Comparison of ENCODE assay signal across 11 cellular contexts in genomic region chr10:24425151-24425550, GRCh38.
"Had no signal": no experiment of that assay in that cellular context is flagged by ENCODE, and none has a peak within 500 bp of the region (broad histone marks: within the 10 kb centered on the region; RNA-seq: fewer than 3 reads in every experiment).

No MANE protein-coding gene starts in this region.

- ATAC-seq: gastroesophageal sphincter, left ventricle myocardium superior had no signal

- DNase-seq: activated effector memory CD4-positive, alpha-beta T cell treated with Interleukin-2 at 50 U/mL for 16 hours; activated T-cell treated with anti-CD3 and anti-CD28 coated beads, Interleukin-2, amount 50 U/mL, for 24 hours; amygdala; effector memory CD4-positive, alpha-beta T cell; left ventricle myocardium superior; mesenchymal stem cell; sigmoid colon; stimulated activated CD4-positive, alpha-beta T cell treated with anti-CD3 and anti-CD28 coated beads, Interleukin-12 subunit alpha, Interleukin-12 subunit beta, amount 100 ng/mL, for 4 hours; stimulated activated naive CD4-positive, alpha-beta T cell; upper lobe of left lung had no signal
